8 cellular contexts compared by ENCODE assay signal in genomic region chr16:28210979-28211505, GRCh38. TPM values are rescaled to one million over a fixed set of nuclear protein-coding genes. Genes with fewer than 3 reads are reported as not detected.
DNase-seq lines count a peak whose midpoint lies in the region; ATAC-seq and TF ChIP-seq lines count a peak whose summit lies in the region.

No MANE protein-coding gene starts in this region.

- DNase-seq in NK-92 treated with Interleukin-12 subunit alpha and Interleukin-12 subunit beta, amount 100 ng/mL, for 24 hours (lab: John Stamatoyannopoulos, UW) = peak; percentile 52
- no peak for DNase-seq in NK-92 (lab: John Stamatoyannopoulos, UW; ENCODE audit: unreplicated experiment)
- DNase-seq in PC-9 = peak; percentile 45 to 76
- DNase-seq in activated effector memory CD4-positive, alpha-beta T cell treated with Interleukin-2 at 50 U/mL for 16 hours = peak; percentile 54
- peak; percentile 54 for DNase-seq in fibroblast of peridontal ligament (ENCODE audit: extremely low read depth)
- DNase-seq in natural killer cell treated with Interleukin-12 subunit alpha and Interleukin-12 subunit beta and Interleukin-15 and Interleukin-18, amount 100 ng/mL, for 72 hours (ENCODE audit: low spot score) = peak; percentile 82
- DNase-seq in stomach = peak; percentile 64

- intact Hi-C loops in PC-9 (cut with micrococcal nuclease; ENCODE audit: unreplicated experiment) (loop anchor here (10.0 kb wide), 1 partner anchor 236 kb away; no protein-coding TSS in a partner anchor), stomach (cut with DNase I; ENCODE audit: low total_unique reads) (no loop called here)

- H2AFZ ChIP-seq in PC-9 = peak overlapping the region; percentile 79

- H3K9me3 ChIP-seq in PC-9 (ENCODE audit: insufficient read depth, low read depth) (no peaks in the 10 kb centered on the region), stomach (no peaks in the 10 kb centered on the region)

- H3K36me3 Mint-ChIP-seq in natural killer cell treated with Interleukin-12 subunit alpha and Interleukin-12 subunit beta and Interleukin-15 and Interleukin-18, amount 100 ng/mL, for 72 hours = peaks cover 19% of the 10 kb centered on the region

- H4K20me1 ChIP-seq in PC-9 (ENCODE audit: insufficient read depth) = peaks cover 32% of the 10 kb centered on the region

- H3K9me2 ChIP-seq in PC-9 (ENCODE audit: insufficient read depth) = no peaks in the 10 kb centered on the region; the same call in 1 of the 2 replicates

- H3K27ac Mint-ChIP-seq in natural killer cell treated with Interleukin-12 subunit alpha and Interleukin-12 subunit beta and Interleukin-15 and Interleukin-18, amount 100 ng/mL, for 72 hours = peak overlapping the region; percentile 68 to 81

- ATAC-seq in HG03280 (IDR thresholded peaks at IDR 0.05; ENCODE audit: unreplicated experiment) = peak; percentile 38
- peak; percentile 57 to 76 for ATAC-seq in natural killer cell treated with Interleukin-12 subunit alpha and Interleukin-12 subunit beta and Interleukin-15 and Interleukin-18, amount 100 ng/mL, for 72 hours

- POLR2A ChIA-PET in PC-9 (lab: Charles Lee; ENCODE audit: unreplicated experiment) = interaction anchor here (0.7 kb wide), 1 partner anchor 9 kb away, joined by 5 read pairs; no protein-coding TSS in a partner anchor

- no peaks in the 10 kb centered on the region for H3K27me3 Mint-ChIP-seq in natural killer cell treated with Interleukin-12 subunit alpha and Interleukin-12 subunit beta and Interleukin-15 and Interleukin-18, amount 100 ng/mL, for 72 hours

- no peak for TF ChIP-seq POLR2A in stomach (IDR thresholded peaks at IDR 0.05)

- H3K79me2 ChIP-seq in PC-9 (ENCODE audit: low read depth) = peaks cover 53% of the 10 kb centered on the region

- no peaks in the 10 kb centered on the region; the same call in 1 of the 2 replicates for H3F3A ChIP-seq in PC-9 (ENCODE audit: insufficient read depth, low read depth)

- no peak for TF ChIP-seq CTCF in PC-9 (conservative IDR thresholded peaks at IDR 0.05)
- no peak for TF ChIP-seq CTCF in stomach (IDR thresholded peaks at IDR 0.05)

- H3K4me3 ChIP-seq in PC-9 (peak overlapping the region; percentile 89), stomach (peak overlapping the region; percentile 88 to 93 (median 91))

- H3K4me1 ChIP-seq in PC-9 (replicated peaks; ENCODE audit: insufficient read depth) = peaks cover 25% of the 10 kb centered on the region
- peaks cover 13 to 47% (median 31%) of the 10 kb centered on the region in 4 donors for H3K4me1 ChIP-seq in stomach

- CTCF ChIA-PET in PC-9 (lab: Charles Lee) = interaction anchor here (0.6 kb wide), 2 partner anchors 53 to 83 kb away, joined by 3 to 5 read pairs; no protein-coding TSS in a partner anchor

- peaks cover 2% of the 10 kb centered on the region for H3K9me3 Mint-ChIP-seq in natural killer cell treated with Interleukin-12 subunit alpha and Interleukin-12 subunit beta and Interleukin-15 and Interleukin-18, amount 100 ng/mL, for 72 hours

- H3K4me1 Mint-ChIP-seq in natural killer cell treated with Interleukin-12 subunit alpha and Interleukin-12 subunit beta and Interleukin-15 and Interleukin-18, amount 100 ng/mL, for 72 hours (ENCODE audit: low read depth in 2 of 2) = peaks cover 23 to 40% of the 10 kb centered on the region in 2 donors

- TSS peak; percentile 48 for BruUV-seq in PC-9 (replicated peaks; lab: Mats Ljungman, UMichigan)

- TF ChIP-seq EP300 in stomach (IDR thresholded peaks at IDR 0.05) = no peak

- peaks cover 18% of the 10 kb centered on the region for H3K36me3 ChIP-seq in PC-9 (ENCODE audit: low read depth)
- H3K36me3 ChIP-seq in stomach = peaks cover 0 to 37% (median 23%) of the 10 kb centered on the region in 4 donors

- peak overlapping the region; percentile 94 for H3K4me3 Mint-ChIP-seq in natural killer cell treated with Interleukin-12 subunit alpha and Interleukin-12 subunit beta and Interleukin-15 and Interleukin-18, amount 100 ng/mL, for 72 hours

- WGBS in stomach, 5 donors = 1 to 6% (median 1%) methylated on average over 6 to 26 of the region's 26 CpGs

- peak overlapping the region; percentile 96 for H3K4me2 ChIP-seq in PC-9

- H3K27ac ChIP-seq in PC-9 (0 out of 2 replicates have a peak overlapping the region, but pooled peaks have one; percentile 32), stomach (peak overlapping the region; percentile 79 to 95 (median 88))

- H3K27me3 ChIP-seq in PC-9 (ENCODE audit: insufficient read depth, low read depth) = no peaks in the 10 kb centered on the region
- no peaks in the 10 kb centered on the region for H3K27me3 ChIP-seq in stomach

RNA-seq across cellular contexts. Expression of gene XPO6, which starts 0.7 kb away (rescaled TPM):
- total RNA-seq in PC-9 (2021) (154 and 221 TPM in 2 replicates), stomach (100 to 1,000 TPM in 4 of 5 donors, 10 to 100 TPM in 1; 46.7 to 241 (median 112) TPM)
- total RNA-seq in natural killer cell treated with Interleukin-12 subunit alpha and Interleukin-12 subunit beta and Interleukin-15 and Interleukin-18, amount 100 ng/mL, for 72 hours = 100 to 1,000 TPM; 212 to 386 TPM
- 10 to 100 TPM; 37.2 to 61.3 (median 39.0) TPM for polyA plus RNA-seq in stomach
